ENCODE assay signal across 28 cellular contexts in the genomic region with DNA sequence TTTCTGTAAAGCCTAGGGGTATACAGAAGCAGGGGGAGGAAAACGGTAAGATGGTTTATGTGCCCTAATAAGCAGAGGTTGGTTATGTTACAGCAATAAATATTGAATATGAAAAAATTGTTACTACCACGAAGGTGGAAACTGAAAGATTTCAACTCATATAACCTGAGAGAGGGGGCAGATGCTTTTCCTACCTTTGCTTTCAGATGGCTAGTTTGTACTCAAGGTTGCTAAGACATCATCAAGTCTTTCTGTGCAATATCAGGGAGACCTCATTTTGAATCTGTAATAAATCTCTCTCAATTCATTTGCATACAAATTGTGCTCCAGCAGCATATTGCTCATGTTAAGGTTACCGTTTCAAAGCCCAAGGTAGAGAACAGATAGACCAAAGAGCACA.
"Had no signal": no experiment of that assay in that cellular context is flagged by ENCODE, and none has a peak within 500 bp of the region (broad histone marks: within the 10 kb centered on the region; RNA-seq: fewer than 3 reads in every experiment).

No MANE protein-coding gene starts in this region.

- FAIRE-seq: bronchial epithelial cell, RCC 7860 had no signal

- DNase-seq: activated CD4-positive, alpha-beta memory T cell treated with anti-CD3 and anti-CD28 coated beads, Interleukin-2, amount 10 ng/mL, durations not matched to agents 7 days and 5 days; activated CD4-positive, alpha-beta T cell treated with anti-CD3 and anti-CD28 coated beads for 1 hour; activated CD4-positive, alpha-beta T cell treated with anti-CD3 and anti-CD28 coated beads for 48 hours; activated CD4-positive, CD25-positive, alpha-beta regulatory T cell; activated CD8-positive, alpha-beta memory T cell treated with anti-CD3 and anti-CD28 coated beads for 24 hours; activated CD8-positive, alpha-beta memory T cell treated with anti-CD3 and anti-CD28 coated beads, Interleukin-2, amount 10 ng/mL, durations not matched to agents 7 days and 5 days; activated CD8-positive, alpha-beta memory T cell treated with anti-CD3 and anti-CD28 coated beads, Interleukin-2, amount 50 U/mL, for 48 hours; activated effector memory CD4-positive, alpha-beta T cell treated with Interleukin-2 at 50 U/mL for 16 hours; activated naive CD4-positive, alpha-beta T cell treated with anti-CD3 and anti-CD28 coated beads, Interleukin-2, amount 10 ng/mL, durations not matched to agents 7 days and 5 days; activated naive CD8-positive, alpha-beta T cell treated with anti-CD3 and anti-CD28 coated beads, Interleukin-2, amount 50 U/mL, for 24 hours; activated T-cell treated with anti-CD3 and anti-CD28 coated beads, Interleukin-2, amount 50 U/mL, for 48 hours; anterior cingulate cortex; cerebellar nuclear complex; MM.1S; MV-4-11; NCI-H1092; NCI-H1436 treated with DMSO at 0.1 percent for 48 hours; NCI-H1694 treated with DMSO at 0.1 percent for 48 hours; NCI-H2029; NCI-H345; NCI-H524 treated with DMSO at 0.1 percent for 48 hours; NCI-H748 treated with DMSO at 0.1 percent for 48 hours; SIG-M5; T1000; WERI-Rb-1 had no signal

- ATAC-seq: activated CD8-positive, alpha-beta memory T cell treated with anti-CD3 and anti-CD28 coated beads, Interleukin-2, amount 10 ng/mL, durations not matched to agents 7 days and 5 days; activated naive CD8-positive, alpha-beta T cell treated with anti-CD3 and anti-CD28 coated beads, Interleukin-2, amount 50 U/mL, for 24 hours; Right ventricle myocardium inferior had no signal
